ENCODE assay signal across 8 cellular contexts in the genomic region with DNA sequence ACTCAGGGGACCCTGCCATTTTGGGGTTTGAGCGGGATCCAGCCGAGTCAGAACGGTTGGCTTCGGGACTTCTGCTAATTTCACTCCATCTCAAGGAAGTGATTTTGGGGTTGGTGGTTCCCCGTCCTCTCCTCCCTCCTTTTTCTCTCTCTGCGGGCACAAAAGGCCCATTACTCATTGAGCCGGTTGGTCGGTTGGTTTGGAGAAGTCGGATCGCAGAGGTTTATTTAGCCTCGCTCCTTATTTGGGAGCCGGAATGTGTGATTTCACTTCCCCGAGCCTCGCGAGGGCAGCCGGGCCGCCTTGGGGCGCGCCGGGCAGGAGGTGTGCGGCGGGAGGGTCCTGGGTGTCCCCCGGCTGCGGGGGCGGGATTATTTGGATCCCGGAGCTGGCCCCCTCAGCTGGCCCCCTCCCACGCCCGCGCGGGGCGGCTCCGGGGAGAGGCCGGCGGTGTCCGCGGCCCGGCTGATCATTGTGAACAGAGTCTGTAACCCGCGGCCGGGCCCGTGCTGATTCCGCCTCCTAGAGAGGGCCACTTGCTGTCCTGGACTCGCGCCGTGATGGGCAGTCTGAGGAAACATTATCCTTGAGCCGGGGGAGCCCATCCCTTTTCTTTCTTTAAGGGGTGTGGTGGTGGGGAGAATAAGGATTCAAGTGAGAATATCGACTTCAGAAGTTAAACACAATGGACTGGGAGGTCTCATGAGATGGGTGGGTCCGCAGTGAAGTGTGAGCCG. TPM values are rescaled to one million over a fixed set of nuclear protein-coding genes. Genes with fewer than 3 reads are reported as not detected.
DNase-seq lines count a peak whose midpoint lies in the region; ATAC-seq and TF ChIP-seq lines count a peak whose summit lies in the region.

No MANE protein-coding gene starts in this region.

- intact Hi-C loops in gastrocnemius medialis (cut with DNase I; ENCODE audit: low total_unique reads): loop anchor here (1.0 kb wide), 1 partner anchor 660 kb away; no protein-coding TSS in a partner anchor

- H3K4me2 ChIP-seq in SK-N-SH (peak overlapping the region; percentile 94), hepatocyte (peak overlapping the region; percentile 90)

- H3F3A ChIP-seq in SK-N-SH (replicated peaks; ENCODE audit: insufficient read depth): peaks cover 7% of the 10 kb centered on the region

- 5% methylated on average over 29 of the region's 49 CpGs for WGBS in SK-N-SH (ENCODE audit: low lambda C conversion rate)
- WGBS in hepatocyte (ENCODE audit: low lambda C conversion rate, missing lambda C conversion rate): under 1% methylated on average over 36 of the region's 49 CpGs

- H3K36me3 ChIP-seq in SK-N-SH (replicated peaks in 1 of 2; ENCODE audit: control insufficient read depth in 1 of 2, insufficient read depth in 2 of 2, low read length in 1 of 2) (peaks cover 0 to 7% of the 10 kb centered on the region in 2 experiments), hepatocyte (replicated peaks; ENCODE audit: insufficient read depth, low read depth) (no peaks in the 10 kb centered on the region), gastrocnemius medialis (no peaks in the 10 kb centered on the region)

- peak overlapping the region; percentile 16; the same call in 1 of the 2 replicates for H2AFZ ChIP-seq in SK-N-SH (ENCODE audit: low read depth)
- H2AFZ ChIP-seq in hepatocyte: peak overlapping the region; percentile 14

- peaks cover 34 to 43% of the 10 kb centered on the region in 2 experiments for H3K4me1 ChIP-seq in SK-N-SH (ENCODE audit: control insufficient read depth in 1 of 2, insufficient read depth in 2 of 2, low read depth in 1 of 2, low read length in 1 of 2)
- H3K4me1 ChIP-seq in hepatocyte (ENCODE audit: insufficient read depth): peaks cover 41% of the 10 kb centered on the region
- H3K4me1 ChIP-seq in gastrocnemius medialis: peaks cover 51 to 55% of the 10 kb centered on the region in 2 donors

- H3K9me3 ChIP-seq in SK-N-SH: no peaks in the 10 kb centered on the region
- H3K9me3 ChIP-seq in hepatocyte (ENCODE audit: low read depth): no peaks in the 10 kb centered on the region
- H3K9me3 ChIP-seq in gastrocnemius medialis: no peaks in the 10 kb centered on the region

- peak; percentile 84 to 92 for TF ChIP-seq POLR2A in gastrocnemius medialis (IDR thresholded peaks at IDR 0.05)

- ATAC-seq in HG03354 (IDR thresholded peaks at IDR 0.05; ENCODE audit: poor library complexity, severe bottlenecking, unreplicated experiment) (peak; percentile 21), gastrocnemius medialis (peak; percentile 61 to 62)

- in situ Hi-C loops in astrocyte of the spinal cord (cut with HindIII; ENCODE audit: low sequenced_read_pairs): no loop called here
- in situ Hi-C loops in gastrocnemius medialis (cut with MboI; ENCODE audit: low sequenced_read_pairs in 4 of 4): loop anchor here in 1 of 4 donors (25.0 kb wide), 1 partner anchor 1126 kb away; no protein-coding TSS in a partner anchor

- TF ChIP-seq RAD21 in SK-N-SH (IDR thresholded peaks at IDR 0.05; ENCODE audit: low read length): no peak

- H3K27ac ChIP-seq in SK-N-SH (ENCODE audit: low read depth in 2 of 2, low read length in 1 of 2) (peak overlapping the region; percentile 74 to 93), hepatocyte (peak overlapping the region; percentile 98), gastrocnemius medialis (peak overlapping the region; percentile 93 to 98 (median 96))

- no peak for TF ChIP-seq CTCF in SK-N-SH (IDR thresholded peaks at IDR 0.05)
- TF ChIP-seq CTCF in astrocyte of the spinal cord (IDR thresholded peaks at IDR 0.05; ENCODE audit: low read depth, low read length): no peak
- no peak for TF ChIP-seq CTCF in hepatocyte (IDR thresholded peaks at IDR 0.05; ENCODE audit: poor library complexity)
- TF ChIP-seq CTCF in gastrocnemius medialis (IDR thresholded peaks at IDR 0.05 in 4 of 5, conservative IDR thresholded peaks at IDR 0.05 in 1 of 5): no peak

- H3K4me3 ChIP-seq in SK-N-SH (ENCODE audit: low read depth in 2 of 2, low read length in 1 of 2) (peak overlapping the region; percentile 87 to 90), astrocyte of the spinal cord (ENCODE audit: low read depth, low read length) (peak overlapping the region; percentile 85), hepatocyte (peak overlapping the region; percentile 98), gastrocnemius medialis (peak overlapping the region; percentile 64 to 79 (median 75))

- DNase-seq in NCI-H82 (lab: John Stamatoyannopoulos, UW): peak; percentile 66
- no peak for DNase-seq in NCI-H82 treated with DMSO at 0.1 percent for 48 hours (lab: John Stamatoyannopoulos, UW; ENCODE audit: unreplicated experiment)
- DNase-seq in SK-N-SH: peak; percentile 78
- peak; percentile 79 for DNase-seq in astrocyte of the spinal cord (ENCODE audit: low read depth, low spot score)
- DNase-seq in hepatocyte (ENCODE audit: low spot score): peak; percentile 77
- peak; percentile 56 to 73 for DNase-seq in gastrocnemius medialis
- no peak for DNase-seq in middle frontal gyrus (ENCODE audit: extremely low spot score, low spot score)

- H4K20me1 ChIP-seq in SK-N-SH (ENCODE audit: insufficient read depth) (peaks cover 50% of the 10 kb centered on the region), hepatocyte (ENCODE audit: insufficient read depth, poor library complexity, severe bottlenecking) (peaks cover 50% of the 10 kb centered on the region)

- TF ChIP-seq EP300 in SK-N-SH (IDR thresholded peaks at IDR 0.05; ENCODE audit: borderline replicate concordance in 1 of 2, low read depth in 1 of 2, low read length in 1 of 2): no peak

- CTCF ChIA-PET in SK-N-SH (lab: Yijun Ruan, JAX): interaction anchor here (1.2 to 1.9 kb wide), 4 partner anchors 41 to 226 kb away, joined by 3 to 6 read pairs (median 4); a partner anchor contains a TSS

- POLR2A ChIA-PET in SK-N-SH (lab: Yijun Ruan, JAX): no interaction called here

- H3K79me2 ChIP-seq in SK-N-SH (ENCODE audit: insufficient read depth): peaks cover 54% of the 10 kb centered on the region
- H3K79me2 ChIP-seq in hepatocyte: peaks cover 53% of the 10 kb centered on the region

- peak overlapping the region; percentile 84 for H3K9ac ChIP-seq in SK-N-SH

- H3K9me2 ChIP-seq in SK-N-SH (no peaks in the 10 kb centered on the region), hepatocyte (replicated peaks; ENCODE audit: insufficient read depth) (no peaks in the 10 kb centered on the region)

- H3K27me3 ChIP-seq in SK-N-SH (ENCODE audit: insufficient read depth) (peaks cover 4% of the 10 kb centered on the region; the same call in 1 of the 2 replicates), hepatocyte (no peaks in the 10 kb centered on the region), gastrocnemius medialis (no peaks in the 10 kb centered on the region)

TF ChIP-seq in SK-N-SH, 30 proteins besides CTCF, POLR2A, EP300 and RAD21 (continues in another document):
- TF ChIP-seq, protein P1, sequence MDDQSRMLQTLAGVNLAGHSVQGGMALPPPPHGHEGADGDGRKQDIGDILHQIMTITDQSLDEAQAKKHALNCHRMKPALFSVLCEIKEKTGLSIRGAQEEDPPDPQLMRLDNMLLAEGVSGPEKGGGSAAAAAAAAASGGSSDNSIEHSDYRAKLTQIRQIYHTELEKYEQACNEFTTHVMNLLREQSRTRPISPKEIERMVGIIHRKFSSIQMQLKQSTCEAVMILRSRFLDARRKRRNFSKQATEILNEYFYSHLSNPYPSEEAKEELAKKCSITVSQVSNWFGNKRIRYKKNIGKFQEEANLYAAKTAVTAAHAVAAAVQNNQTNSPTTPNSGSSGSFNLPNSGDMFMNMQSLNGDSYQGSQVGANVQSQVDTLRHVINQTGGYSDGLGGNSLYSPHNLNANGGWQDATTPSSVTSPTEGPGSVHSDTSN (IDR thresholded peaks at IDR 0.05): no peak
- TF ChIP-seq, protein P2, sequence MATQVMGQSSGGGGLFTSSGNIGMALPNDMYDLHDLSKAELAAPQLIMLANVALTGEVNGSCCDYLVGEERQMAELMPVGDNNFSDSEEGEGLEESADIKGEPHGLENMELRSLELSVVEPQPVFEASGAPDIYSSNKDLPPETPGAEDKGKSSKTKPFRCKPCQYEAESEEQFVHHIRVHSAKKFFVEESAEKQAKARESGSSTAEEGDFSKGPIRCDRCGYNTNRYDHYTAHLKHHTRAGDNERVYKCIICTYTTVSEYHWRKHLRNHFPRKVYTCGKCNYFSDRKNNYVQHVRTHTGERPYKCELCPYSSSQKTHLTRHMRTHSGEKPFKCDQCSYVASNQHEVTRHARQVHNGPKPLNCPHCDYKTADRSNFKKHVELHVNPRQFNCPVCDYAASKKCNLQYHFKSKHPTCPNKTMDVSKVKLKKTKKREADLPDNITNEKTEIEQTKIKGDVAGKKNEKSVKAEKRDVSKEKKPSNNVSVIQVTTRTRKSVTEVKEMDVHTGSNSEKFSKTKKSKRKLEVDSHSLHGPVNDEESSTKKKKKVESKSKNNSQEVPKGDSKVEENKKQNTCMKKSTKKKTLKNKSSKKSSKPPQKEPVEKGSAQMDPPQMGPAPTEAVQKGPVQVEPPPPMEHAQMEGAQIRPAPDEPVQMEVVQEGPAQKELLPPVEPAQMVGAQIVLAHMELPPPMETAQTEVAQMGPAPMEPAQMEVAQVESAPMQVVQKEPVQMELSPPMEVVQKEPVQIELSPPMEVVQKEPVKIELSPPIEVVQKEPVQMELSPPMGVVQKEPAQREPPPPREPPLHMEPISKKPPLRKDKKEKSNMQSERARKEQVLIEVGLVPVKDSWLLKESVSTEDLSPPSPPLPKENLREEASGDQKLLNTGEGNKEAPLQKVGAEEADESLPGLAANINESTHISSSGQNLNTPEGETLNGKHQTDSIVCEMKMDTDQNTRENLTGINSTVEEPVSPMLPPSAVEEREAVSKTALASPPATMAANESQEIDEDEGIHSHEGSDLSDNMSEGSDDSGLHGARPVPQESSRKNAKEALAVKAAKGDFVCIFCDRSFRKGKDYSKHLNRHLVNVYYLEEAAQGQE (IDR thresholded peaks at IDR 0.05; ENCODE audit: low read depth, low read length): no peak
- no peak for TF ChIP-seq TAF1 (IDR thresholded peaks at IDR 0.05; ENCODE audit: borderline replicate concordance, low read depth, low read length)
- peak; percentile 93 for TF ChIP-seq CHD2 (IDR thresholded peaks at IDR 0.05; ENCODE audit: low read length, partially characterized antibody)
- peak; percentile 62; the same call in 1 of the 2 replicates for TF ChIP-seq SIN3A (IDR thresholded peaks at IDR 0.05; ENCODE audit: borderline replicate concordance, low read depth, low read length)
- TF ChIP-seq YY1 (IDR thresholded peaks at IDR 0.05; ENCODE audit: low read depth): peak; percentile 51; the same call in 1 of the 2 replicates

RNA-seq across cellular contexts. Expression of a gene that starts 1.2 kb away (rescaled TPM):
- polyA plus RNA-seq in SK-N-SH (2012; rRNA removed) (45.9 and 46.8 TPM in 2 replicates), hepatocyte (12.8 and 13.3 TPM in 2 replicates)
- polyA plus RNA-seq in SK-N-SH (2012; cell fraction: cytosol; rRNA removed): 34.8 and 47.6 TPM in 2 replicates
- 75.5 and 84.1 TPM in 2 replicates for polyA plus RNA-seq in SK-N-SH (2012; cell fraction: nucleus; rRNA removed)
- total RNA-seq in hepatocyte (38.9 and 39.4 TPM in 2 replicates), gastrocnemius medialis (100 to 1,000 TPM; 115 to 207 (median 140) TPM)

RNA-seq across cellular contexts. Expression of a gene that starts 50.6 kb away (rescaled TPM):
- polyA plus RNA-seq in SK-N-SH (2012; rRNA removed) (3.6 and 5.8 TPM in 2 replicates), hepatocyte (5.8 and 8.9 TPM in 2 replicates)
- polyA plus RNA-seq in SK-N-SH (2012; cell fraction: cytosol; rRNA removed): 5.1 and 5.5 TPM in 2 replicates
- 3.8 and 6.9 TPM in 2 replicates for polyA plus RNA-seq in SK-N-SH (2012; cell fraction: nucleus; rRNA removed)
- total RNA-seq in hepatocyte (4.6 and 6.2 TPM in 2 replicates), gastrocnemius medialis (1 to 10 TPM in 2 of 4 donors, under 1 TPM in 2; 0.85 to 1.8 (median 1.0) TPM)

Comparison
In these comparisons a context has a peak if more than half of its experiments do, and no peak if none do; other contexts are left out.
1. DNase-seq: peak in NCI-H82 (single experiment), SK-N-SH (single experiment), astrocyte of the spinal cord (single experiment), hepatocyte (single experiment) and gastrocnemius medialis (2 of 2); none in NCI-H82 treated with DMSO at 0.1 percent for 48 hours (single experiment) and middle frontal gyrus (single experiment).
2. Peak in every context shown above with its lines, with median percentiles within 50 percentile points of each other: H3K27ac ChIP-seq and H3K4me3 ChIP-seq.